ENCODE assay signal across 2 cellular contexts in the genomic region with DNA sequence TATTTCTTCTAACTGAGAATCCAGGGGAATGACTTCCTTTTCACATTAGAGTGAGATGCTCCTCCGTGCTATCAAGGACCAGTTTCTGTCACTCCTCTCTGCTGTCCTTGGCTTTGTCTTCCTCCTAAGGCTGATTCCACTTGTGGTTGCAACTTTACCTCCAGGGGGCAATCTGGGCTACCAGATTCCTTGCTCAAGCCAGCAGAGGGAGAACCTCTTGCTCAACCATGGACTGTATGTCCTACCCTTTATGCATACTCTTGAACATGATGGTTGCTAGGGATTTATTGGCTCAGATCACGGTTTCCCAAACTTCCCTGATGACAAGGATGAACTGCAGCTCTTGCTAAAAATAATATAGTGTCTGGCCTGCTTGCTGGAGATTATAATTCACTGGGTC.
TF ChIP-seq lines count a peak whose summit lies in the region.

No MANE protein-coding gene starts in this region.

TF ChIP-seq in K562, 482 proteins besides CTCF, POLR2A, EP300 and RAD21 (continued from another document and continues in another):
- TF ChIP-seq, protein P1, sequence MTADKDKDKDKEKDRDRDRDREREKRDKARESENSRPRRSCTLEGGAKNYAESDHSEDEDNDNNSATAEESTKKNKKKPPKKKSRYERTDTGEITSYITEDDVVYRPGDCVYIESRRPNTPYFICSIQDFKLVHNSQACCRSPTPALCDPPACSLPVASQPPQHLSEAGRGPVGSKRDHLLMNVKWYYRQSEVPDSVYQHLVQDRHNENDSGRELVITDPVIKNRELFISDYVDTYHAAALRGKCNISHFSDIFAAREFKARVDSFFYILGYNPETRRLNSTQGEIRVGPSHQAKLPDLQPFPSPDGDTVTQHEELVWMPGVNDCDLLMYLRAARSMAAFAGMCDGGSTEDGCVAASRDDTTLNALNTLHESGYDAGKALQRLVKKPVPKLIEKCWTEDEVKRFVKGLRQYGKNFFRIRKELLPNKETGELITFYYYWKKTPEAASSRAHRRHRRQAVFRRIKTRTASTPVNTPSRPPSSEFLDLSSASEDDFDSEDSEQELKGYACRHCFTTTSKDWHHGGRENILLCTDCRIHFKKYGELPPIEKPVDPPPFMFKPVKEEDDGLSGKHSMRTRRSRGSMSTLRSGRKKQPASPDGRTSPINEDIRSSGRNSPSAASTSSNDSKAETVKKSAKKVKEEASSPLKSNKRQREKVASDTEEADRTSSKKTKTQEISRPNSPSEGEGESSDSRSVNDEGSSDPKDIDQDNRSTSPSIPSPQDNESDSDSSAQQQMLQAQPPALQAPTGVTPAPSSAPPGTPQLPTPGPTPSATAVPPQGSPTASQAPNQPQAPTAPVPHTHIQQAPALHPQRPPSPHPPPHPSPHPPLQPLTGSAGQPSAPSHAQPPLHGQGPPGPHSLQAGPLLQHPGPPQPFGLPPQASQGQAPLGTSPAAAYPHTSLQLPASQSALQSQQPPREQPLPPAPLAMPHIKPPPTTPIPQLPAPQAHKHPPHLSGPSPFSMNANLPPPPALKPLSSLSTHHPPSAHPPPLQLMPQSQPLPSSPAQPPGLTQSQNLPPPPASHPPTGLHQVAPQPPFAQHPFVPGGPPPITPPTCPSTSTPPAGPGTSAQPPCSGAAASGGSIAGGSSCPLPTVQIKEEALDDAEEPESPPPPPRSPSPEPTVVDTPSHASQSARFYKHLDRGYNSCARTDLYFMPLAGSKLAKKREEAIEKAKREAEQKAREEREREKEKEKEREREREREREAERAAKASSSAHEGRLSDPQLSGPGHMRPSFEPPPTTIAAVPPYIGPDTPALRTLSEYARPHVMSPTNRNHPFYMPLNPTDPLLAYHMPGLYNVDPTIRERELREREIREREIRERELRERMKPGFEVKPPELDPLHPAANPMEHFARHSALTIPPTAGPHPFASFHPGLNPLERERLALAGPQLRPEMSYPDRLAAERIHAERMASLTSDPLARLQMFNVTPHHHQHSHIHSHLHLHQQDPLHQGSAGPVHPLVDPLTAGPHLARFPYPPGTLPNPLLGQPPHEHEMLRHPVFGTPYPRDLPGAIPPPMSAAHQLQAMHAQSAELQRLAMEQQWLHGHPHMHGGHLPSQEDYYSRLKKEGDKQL (CRISPR knock-in tag; IDR thresholded peaks at IDR 0.05; ENCODE audit: borderline replicate concordance) = no peak
- TF ChIP-seq RCOR1 (IDR thresholded peaks at IDR 0.05; ENCODE audit: borderline replicate concordance in 1 of 2, low read depth in 2 of 2, low read length in 2 of 2) = peak in 1 of 2 experiments; percentile 21; a peak in 1 of 4 replicates
- no peak for TF ChIP-seq SIRT6 (IDR thresholded peaks at IDR 0.05; ENCODE audit: low read depth, low read length)
- TF ChIP-seq, protein P2, sequence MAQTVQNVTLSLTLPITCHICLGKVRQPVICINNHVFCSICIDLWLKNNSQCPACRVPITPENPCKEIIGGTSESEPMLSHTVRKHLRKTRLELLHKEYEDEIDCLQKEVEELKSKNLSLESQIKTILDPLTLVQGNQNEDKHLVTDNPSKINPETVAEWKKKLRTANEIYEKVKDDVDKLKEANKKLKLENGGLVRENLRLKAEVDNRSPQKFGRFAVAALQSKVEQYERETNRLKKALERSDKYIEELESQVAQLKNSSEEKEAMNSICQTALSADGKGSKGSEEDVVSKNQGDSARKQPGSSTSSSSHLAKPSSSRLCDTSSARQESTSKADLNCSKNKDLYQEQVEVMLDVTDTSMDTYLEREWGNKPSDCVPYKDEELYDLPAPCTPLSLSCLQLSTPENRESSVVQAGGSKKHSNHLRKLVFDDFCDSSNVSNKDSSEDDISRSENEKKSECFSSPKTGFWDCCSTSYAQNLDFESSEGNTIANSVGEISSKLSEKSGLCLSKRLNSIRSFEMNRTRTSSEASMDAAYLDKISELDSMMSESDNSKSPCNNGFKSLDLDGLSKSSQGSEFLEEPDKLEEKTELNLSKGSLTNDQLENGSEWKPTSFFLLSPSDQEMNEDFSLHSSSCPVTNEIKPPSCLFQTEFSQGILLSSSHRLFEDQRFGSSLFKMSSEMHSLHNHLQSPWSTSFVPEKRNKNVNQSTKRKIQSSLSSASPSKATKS (CRISPR knock-in tag; IDR thresholded peaks at IDR 0.05) = no peak
- TF ChIP-seq, protein P3, sequence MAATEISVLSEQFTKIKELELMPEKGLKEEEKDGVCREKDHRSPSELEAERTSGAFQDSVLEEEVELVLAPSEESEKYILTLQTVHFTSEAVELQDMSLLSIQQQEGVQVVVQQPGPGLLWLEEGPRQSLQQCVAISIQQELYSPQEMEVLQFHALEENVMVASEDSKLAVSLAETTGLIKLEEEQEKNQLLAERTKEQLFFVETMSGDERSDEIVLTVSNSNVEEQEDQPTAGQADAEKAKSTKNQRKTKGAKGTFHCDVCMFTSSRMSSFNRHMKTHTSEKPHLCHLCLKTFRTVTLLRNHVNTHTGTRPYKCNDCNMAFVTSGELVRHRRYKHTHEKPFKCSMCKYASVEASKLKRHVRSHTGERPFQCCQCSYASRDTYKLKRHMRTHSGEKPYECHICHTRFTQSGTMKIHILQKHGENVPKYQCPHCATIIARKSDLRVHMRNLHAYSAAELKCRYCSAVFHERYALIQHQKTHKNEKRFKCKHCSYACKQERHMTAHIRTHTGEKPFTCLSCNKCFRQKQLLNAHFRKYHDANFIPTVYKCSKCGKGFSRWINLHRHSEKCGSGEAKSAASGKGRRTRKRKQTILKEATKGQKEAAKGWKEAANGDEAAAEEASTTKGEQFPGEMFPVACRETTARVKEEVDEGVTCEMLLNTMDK (IDR thresholded peaks at IDR 0.05; ENCODE audit: borderline replicate concordance, insufficient read depth, low read depth, low read length, poor library complexity, severe bottlenecking) = peak; percentile 76
- 0 out of 2 replicates have a peak, but pooled peaks have one; percentile 37 for TF ChIP-seq PHF21A (IDR thresholded peaks at IDR 0.05; ENCODE audit: borderline replicate concordance, low read depth)
- TF ChIP-seq TEAD4 (IDR thresholded peaks at IDR 0.05; ENCODE audit: low read length) = 0 out of 2 replicates have a peak, but pooled peaks have one; percentile 44
- no peak for TF ChIP-seq TEAD4 (CRISPR knock-in tag; IDR thresholded peaks at IDR 0.05; ENCODE audit: borderline replicate concordance)
- TF ChIP-seq TCF3 (CRISPR knock-in tag; IDR thresholded peaks at IDR 0.05) = no peak
- TF ChIP-seq CBX3 (IDR thresholded peaks at IDR 0.05; ENCODE audit: borderline replicate concordance in 1 of 2, low read length in 2 of 2) = peak in 1 of 2 experiments; percentile 54; a peak in 1 of 3 replicates
- TF ChIP-seq NRF1 (conservative IDR thresholded peaks at IDR 0.05 in 1 of 2, IDR thresholded peaks at IDR 0.05 in 1 of 2) = 0 out of 4 replicates have a peak, but pooled peaks of 1 of the 2 experiments have one; percentile 22
- peak in 1 of 3 experiments; percentile 12 for TF ChIP-seq YY1 (IDR thresholded peaks at IDR 0.05; ENCODE audit: borderline replicate concordance in 1 of 3, control insufficient read depth in 1 of 3, extremely low read depth in 1 of 3, insufficient read depth in 3 of 3, insufficient read length in 1 of 3, insufficient replicate concordance in 2 of 3, low read depth in 1 of 3, low read length in 2 of 3)
- no peak for TF ChIP-seq ZC3H11A (IDR thresholded peaks at IDR 0.05; ENCODE audit: low read depth, low read length)
- TF ChIP-seq BRD4 (IDR thresholded peaks at IDR 0.05) = no peak
- no peak for TF ChIP-seq U2AF2 (optimal IDR thresholded peaks at IDR 0.05; ENCODE audit: low read depth, low read length)
- peak; percentile 83 for TF ChIP-seq EHMT2 (IDR thresholded peaks at IDR 0.05)
- no peak for TF ChIP-seq RBFOX2 (IDR thresholded peaks at IDR 0.05; ENCODE audit: low read depth, low read length)
- peak; percentile 27; the same call in 1 of the 2 replicates for TF ChIP-seq SMC3 (conservative IDR thresholded peaks at IDR 0.05; ENCODE audit: insufficient read depth, low read depth, low read length)

TF ChIP-seq in liver, 16 proteins besides CTCF, POLR2A, EP300 and RAD21 (continued from another document):
- TF ChIP-seq, protein P4, sequence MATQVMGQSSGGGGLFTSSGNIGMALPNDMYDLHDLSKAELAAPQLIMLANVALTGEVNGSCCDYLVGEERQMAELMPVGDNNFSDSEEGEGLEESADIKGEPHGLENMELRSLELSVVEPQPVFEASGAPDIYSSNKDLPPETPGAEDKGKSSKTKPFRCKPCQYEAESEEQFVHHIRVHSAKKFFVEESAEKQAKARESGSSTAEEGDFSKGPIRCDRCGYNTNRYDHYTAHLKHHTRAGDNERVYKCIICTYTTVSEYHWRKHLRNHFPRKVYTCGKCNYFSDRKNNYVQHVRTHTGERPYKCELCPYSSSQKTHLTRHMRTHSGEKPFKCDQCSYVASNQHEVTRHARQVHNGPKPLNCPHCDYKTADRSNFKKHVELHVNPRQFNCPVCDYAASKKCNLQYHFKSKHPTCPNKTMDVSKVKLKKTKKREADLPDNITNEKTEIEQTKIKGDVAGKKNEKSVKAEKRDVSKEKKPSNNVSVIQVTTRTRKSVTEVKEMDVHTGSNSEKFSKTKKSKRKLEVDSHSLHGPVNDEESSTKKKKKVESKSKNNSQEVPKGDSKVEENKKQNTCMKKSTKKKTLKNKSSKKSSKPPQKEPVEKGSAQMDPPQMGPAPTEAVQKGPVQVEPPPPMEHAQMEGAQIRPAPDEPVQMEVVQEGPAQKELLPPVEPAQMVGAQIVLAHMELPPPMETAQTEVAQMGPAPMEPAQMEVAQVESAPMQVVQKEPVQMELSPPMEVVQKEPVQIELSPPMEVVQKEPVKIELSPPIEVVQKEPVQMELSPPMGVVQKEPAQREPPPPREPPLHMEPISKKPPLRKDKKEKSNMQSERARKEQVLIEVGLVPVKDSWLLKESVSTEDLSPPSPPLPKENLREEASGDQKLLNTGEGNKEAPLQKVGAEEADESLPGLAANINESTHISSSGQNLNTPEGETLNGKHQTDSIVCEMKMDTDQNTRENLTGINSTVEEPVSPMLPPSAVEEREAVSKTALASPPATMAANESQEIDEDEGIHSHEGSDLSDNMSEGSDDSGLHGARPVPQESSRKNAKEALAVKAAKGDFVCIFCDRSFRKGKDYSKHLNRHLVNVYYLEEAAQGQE (IDR thresholded peaks at IDR 0.05) = no peak
- TF ChIP-seq HNF4A (conservative IDR thresholded peaks at IDR 0.05) = peak in 1 of 2 donors; percentile 34
